9 cellular contexts compared by ENCODE assay signal in the genomic region with DNA sequence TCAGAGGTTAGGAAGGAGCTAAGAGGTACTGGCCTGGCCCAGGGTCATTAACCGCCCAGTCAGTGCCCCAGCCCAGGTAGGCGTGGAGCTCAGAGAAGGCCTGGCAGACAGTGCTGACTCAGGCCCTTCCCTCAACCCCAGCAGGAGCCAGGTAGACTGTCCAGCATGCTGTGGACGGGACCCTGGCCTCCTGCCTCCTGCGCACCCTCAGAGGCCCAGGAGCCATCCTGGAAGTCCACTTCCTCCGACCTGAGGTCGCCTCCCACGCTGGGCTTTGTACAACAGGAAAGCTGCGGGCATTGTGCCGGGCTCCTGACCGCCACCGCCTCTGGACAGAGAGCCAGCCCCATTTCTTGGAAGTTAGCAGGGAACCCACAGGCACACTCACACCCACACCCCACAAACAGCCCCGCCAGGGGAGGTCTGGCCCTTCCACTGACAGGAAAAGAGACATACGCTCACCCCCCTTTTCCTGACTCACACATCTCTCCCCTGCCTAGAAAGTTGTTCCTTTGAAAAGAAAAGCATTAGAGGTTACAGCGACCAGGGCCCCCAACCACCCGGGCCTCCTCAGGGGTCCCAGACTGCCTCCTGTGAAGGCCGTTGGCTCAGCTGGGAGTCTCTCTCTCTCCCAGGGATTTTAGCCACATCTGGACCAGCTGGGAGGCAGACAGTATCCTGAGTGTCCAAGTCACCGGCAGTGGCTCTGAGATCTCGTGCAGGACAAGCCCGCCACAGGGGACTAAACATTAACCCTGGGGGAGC. TPM values are rescaled to one million over a fixed set of nuclear protein-coding genes. Genes with fewer than 3 reads are reported as not detected.
A peak's percentile ranks its signal among the peaks of the same experiment; 100 is the strongest.
DNase-seq lines count a peak whose midpoint lies in the region; ATAC-seq and TF ChIP-seq lines count a peak whose summit lies in the region.
"Had no signal": no experiment of that assay in that cellular context is flagged by ENCODE, and none has a peak within 500 bp of the region (broad histone marks: within the 10 kb centered on the region; RNA-seq: fewer than 3 reads in every experiment).

No MANE protein-coding gene starts in this region.

- ATAC-seq in esophagus mucosa (peak; percentile 2), WTC11 (no peak), HG02759 (IDR thresholded peaks at IDR 0.05; ENCODE audit: unreplicated experiment) (no peak), HG03439 (IDR thresholded peaks at IDR 0.05; ENCODE audit: unreplicated experiment) (no peak)

- no peaks in the 10 kb centered on the region for H3K9me3 Mint-ChIP-seq in WTC11

- H3K36me3 Mint-ChIP-seq in WTC11: peaks cover 8% of the 10 kb centered on the region; the same call in 1 of the 2 replicates

- peaks cover 55 to 100% (median 96%) of the 10 kb centered on the region in 11 experiments; a peak in 21 of 22 replicates for H4K20me1 ChIP-seq in BLaER1 treated with 17β-estradiol and CSF1 and Interleukin-3, amounts not matched to agents 10 nM and 100 nM

- peaks cover 36 to 50% (median 41%) of the 10 kb centered on the region in 11 experiments for H3K36me3 ChIP-seq in BLaER1 treated with 17β-estradiol and CSF1 and Interleukin-3, amounts not matched to agents 10 nM and 100 nM
- H3K36me3 ChIP-seq in SK-N-MC (ENCODE audit: insufficient read depth, low read length) (peaks cover 10% of the 10 kb centered on the region; the same call in 1 of the 2 replicates), neutrophil (no peaks in the 10 kb centered on the region)

- peak overlapping the region in 9 of 10 experiments; percentile 17 to 50 (median 33); a peak in 14 of 20 replicates for H3K4me3 ChIP-seq in BLaER1 treated with 17β-estradiol and CSF1 and Interleukin-3, amounts not matched to agents 10 nM and 100 nM
- H3K4me3 ChIP-seq in SK-N-MC (no peak overlapping the region; the same call in 1 of the 2 replicates), neutrophil (ENCODE audit: low read depth in 1 of 2, low read length in 1 of 2) (peak overlapping the region; percentile 31 to 40)

- CTCF ChIA-PET in WTC11 (lab: Charles Lee): interaction anchor here (1.0 to 3.2 kb wide), 9 partner anchors 8 to 229 kb away, joined by 3 to 28 read pairs (median 4); no protein-coding TSS in a partner anchor

- H3K27me3 ChIP-seq in BLaER1 treated with 17β-estradiol and CSF1 and Interleukin-3, amounts not matched to agents 10 nM and 100 nM: no peaks in the 10 kb centered on the region
- peaks cover 74% of the 10 kb centered on the region for H3K27me3 ChIP-seq in neutrophil

- peak overlapping the region; percentile 93 to 100 (median 100) for H3K4me2 ChIP-seq in BLaER1 treated with 17β-estradiol and CSF1 and Interleukin-3, amounts not matched to agents 10 nM and 100 nM

- POLR2A ChIA-PET in WTC11 (lab: Charles Lee): no interaction called here

- H3K27ac Mint-ChIP-seq in WTC11: no peak overlapping the region

- no peaks in the 10 kb centered on the region for H3K4me1 Mint-ChIP-seq in WTC11

- DNase-seq in SK-N-MC (ENCODE audit: low read depth, low spot score) (no peak), WTC11 (ENCODE audit: low spot score) (no peak), NOMO-1 treated with dmso at 0.1 percent for 144 hours (lab: John Stamatoyannopoulos, UW; ENCODE audit: unreplicated experiment) (no peak)
- DNase-seq: kidney glomerular epithelial cell had no signal

- H3K4me1 ChIP-seq in BLaER1 treated with 17β-estradiol and CSF1 and Interleukin-3, amounts not matched to agents 10 nM and 100 nM: peaks cover 70 to 73% (median 72%) of the 10 kb centered on the region in 10 experiments
- peaks cover 30% of the 10 kb centered on the region in 2 experiments for H3K4me1 ChIP-seq in neutrophil (ENCODE audit: control insufficient read depth in 1 of 2, insufficient read depth in 1 of 2, low read depth in 1 of 2, low read length in 1 of 2)

- no peaks in the 10 kb centered on the region for H3K9me3 ChIP-seq in BLaER1 treated with 17β-estradiol and CSF1 and Interleukin-3, amounts not matched to agents 10 nM and 100 nM (replicated peaks in 1 of 11)
- no peaks in the 10 kb centered on the region for H3K9me3 ChIP-seq in SK-N-MC (ENCODE audit: low read depth, low read length)
- H3K9me3 ChIP-seq in neutrophil: no peaks in the 10 kb centered on the region

- TF ChIP-seq CTCF in neutrophil (IDR thresholded peaks at IDR 0.05) (no peak), WTC11 (IDR thresholded peaks at IDR 0.05) (no peak)

- no peak overlapping the region for H3K4me3 Mint-ChIP-seq in WTC11

- peaks cover 12% of the 10 kb centered on the region for H3K27me3 Mint-ChIP-seq in WTC11 (ENCODE audit: low read depth)

- H3K9ac ChIP-seq in BLaER1 treated with 17β-estradiol and CSF1 and Interleukin-3, amounts not matched to agents 10 nM and 100 nM: peak overlapping the region; percentile 74 to 83 (median 78)
- H3K9ac ChIP-seq in SK-N-MC (ENCODE audit: insufficient read length): peak overlapping the region; percentile 63

- H3K27ac ChIP-seq in BLaER1 treated with 17β-estradiol and CSF1 and Interleukin-3, amounts not matched to agents 10 nM and 100 nM: peak overlapping the region; percentile 81 to 93 (median 90)
- H3K27ac ChIP-seq in SK-N-MC: no peak overlapping the region
- peak overlapping the region; percentile 77 for H3K27ac ChIP-seq in neutrophil

TF ChIP-seq in WTC11, 78 proteins besides CTCF, POLR2A, EP300 and RAD21:
- TF ChIP-seq, protein P1, sequence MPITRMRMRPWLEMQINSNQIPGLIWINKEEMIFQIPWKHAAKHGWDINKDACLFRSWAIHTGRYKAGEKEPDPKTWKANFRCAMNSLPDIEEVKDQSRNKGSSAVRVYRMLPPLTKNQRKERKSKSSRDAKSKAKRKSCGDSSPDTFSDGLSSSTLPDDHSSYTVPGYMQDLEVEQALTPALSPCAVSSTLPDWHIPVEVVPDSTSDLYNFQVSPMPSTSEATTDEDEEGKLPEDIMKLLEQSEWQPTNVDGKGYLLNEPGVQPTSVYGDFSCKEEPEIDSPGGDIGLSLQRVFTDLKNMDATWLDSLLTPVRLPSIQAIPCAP (CRISPR knock-in tag; IDR thresholded peaks at IDR 0.05): no peak
- TF ChIP-seq GRHL2 (CRISPR knock-in tag; IDR thresholded peaks at IDR 0.05; ENCODE audit: insufficient replicate concordance, severe bottlenecking) (no peak), CREB1 (CRISPR knock-in tag; IDR thresholded peaks at IDR 0.05) (no peak), SP1 (CRISPR knock-in tag; conservative IDR thresholded peaks at IDR 0.05) (no peak)
- TF ChIP-seq, protein P2, sequence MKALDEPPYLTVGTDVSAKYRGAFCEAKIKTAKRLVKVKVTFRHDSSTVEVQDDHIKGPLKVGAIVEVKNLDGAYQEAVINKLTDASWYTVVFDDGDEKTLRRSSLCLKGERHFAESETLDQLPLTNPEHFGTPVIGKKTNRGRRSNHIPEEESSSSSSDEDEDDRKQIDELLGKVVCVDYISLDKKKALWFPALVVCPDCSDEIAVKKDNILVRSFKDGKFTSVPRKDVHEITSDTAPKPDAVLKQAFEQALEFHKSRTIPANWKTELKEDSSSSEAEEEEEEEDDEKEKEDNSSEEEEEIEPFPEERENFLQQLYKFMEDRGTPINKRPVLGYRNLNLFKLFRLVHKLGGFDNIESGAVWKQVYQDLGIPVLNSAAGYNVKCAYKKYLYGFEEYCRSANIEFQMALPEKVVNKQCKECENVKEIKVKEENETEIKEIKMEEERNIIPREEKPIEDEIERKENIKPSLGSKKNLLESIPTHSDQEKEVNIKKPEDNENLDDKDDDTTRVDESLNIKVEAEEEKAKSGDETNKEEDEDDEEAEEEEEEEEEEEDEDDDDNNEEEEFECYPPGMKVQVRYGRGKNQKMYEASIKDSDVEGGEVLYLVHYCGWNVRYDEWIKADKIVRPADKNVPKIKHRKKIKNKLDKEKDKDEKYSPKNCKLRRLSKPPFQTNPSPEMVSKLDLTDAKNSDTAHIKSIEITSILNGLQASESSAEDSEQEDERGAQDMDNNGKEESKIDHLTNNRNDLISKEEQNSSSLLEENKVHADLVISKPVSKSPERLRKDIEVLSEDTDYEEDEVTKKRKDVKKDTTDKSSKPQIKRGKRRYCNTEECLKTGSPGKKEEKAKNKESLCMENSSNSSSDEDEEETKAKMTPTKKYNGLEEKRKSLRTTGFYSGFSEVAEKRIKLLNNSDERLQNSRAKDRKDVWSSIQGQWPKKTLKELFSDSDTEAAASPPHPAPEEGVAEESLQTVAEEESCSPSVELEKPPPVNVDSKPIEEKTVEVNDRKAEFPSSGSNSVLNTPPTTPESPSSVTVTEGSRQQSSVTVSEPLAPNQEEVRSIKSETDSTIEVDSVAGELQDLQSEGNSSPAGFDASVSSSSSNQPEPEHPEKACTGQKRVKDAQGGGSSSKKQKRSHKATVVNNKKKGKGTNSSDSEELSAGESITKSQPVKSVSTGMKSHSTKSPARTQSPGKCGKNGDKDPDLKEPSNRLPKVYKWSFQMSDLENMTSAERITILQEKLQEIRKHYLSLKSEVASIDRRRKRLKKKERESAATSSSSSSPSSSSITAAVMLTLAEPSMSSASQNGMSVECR (CRISPR knock-in tag; IDR thresholded peaks at IDR 0.05; ENCODE audit: borderline replicate concordance): no peak
TF ChIP-seq in WTC11: peak in this region for 0.

RNA-seq across cellular contexts. Expression of a gene that starts 7.7 kb away (rescaled TPM):
- total RNA-seq in esophagus mucosa (35.0 TPM), WTC11 (2021) (19.5 to 23.2 TPM (median 22.9 TPM) in 3 replicates)

RNA-seq across cellular contexts. Expression of a gene that starts 50.4 kb away (rescaled TPM):
- total RNA-seq in esophagus mucosa (2.0 TPM), WTC11 (2021) (14.5 to 16.7 TPM (median 16.5 TPM) in 3 replicates)

RNA-seq across cellular contexts. Expression of a gene that starts 51.6 kb away (rescaled TPM):
- total RNA-seq in esophagus mucosa: 2.4 TPM
- total RNA-seq in WTC11 (2021): 6.6 to 10.4 TPM (median 8.1 TPM) in 3 replicates
